In the genomic region with DNA sequence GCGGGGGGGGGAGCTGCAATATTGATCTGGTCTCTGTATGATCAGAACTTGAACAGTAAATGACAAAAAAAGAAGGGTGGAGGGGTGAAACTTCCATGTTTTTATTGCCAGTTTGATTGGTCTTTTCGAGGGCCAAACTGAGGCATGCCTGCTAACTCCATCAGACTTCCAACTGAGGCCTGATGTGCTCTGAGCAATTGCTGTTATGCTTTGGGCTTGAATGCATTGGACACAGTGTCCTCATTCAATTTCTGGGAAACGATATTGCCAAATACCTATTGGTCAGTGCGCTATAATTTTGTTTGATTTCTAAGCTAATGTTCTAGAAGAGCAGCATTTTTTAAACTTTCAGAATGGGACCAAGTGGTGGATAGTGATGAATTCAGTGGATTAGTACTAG, we compare ENCODE assay signal across 1 cellular context.
TF ChIP-seq lines count a peak whose summit lies in the region.

No MANE protein-coding gene starts in this region.

TF ChIP-seq in IMR-90, 13 proteins besides CTCF, POLR2A, EP300 and RAD21 (continued from another document):
- TF ChIP-seq USF2 (IDR thresholded peaks at IDR 0.05; ENCODE audit: low read depth, low read length): no peak
- no peak for TF ChIP-seq MAZ (IDR thresholded peaks at IDR 0.05; ENCODE audit: borderline replicate concordance, low read depth, low read length)
- TF ChIP-seq FOS (IDR thresholded peaks at IDR 0.05; ENCODE audit: low read depth, low read length): no peak
- no peak for TF ChIP-seq SMC3 (IDR thresholded peaks at IDR 0.05; ENCODE audit: low read depth, low read length)
- TF ChIP-seq RFX5 (IDR thresholded peaks at IDR 0.05; ENCODE audit: low read depth, low read length): no peak
- no peak for TF ChIP-seq CHD1 (IDR thresholded peaks at IDR 0.05; ENCODE audit: low read depth, low read length)
- no peak for TF ChIP-seq CEBPB (IDR thresholded peaks at IDR 0.05; ENCODE audit: low read depth, low read length)
- TF ChIP-seq BHLHE40 (IDR thresholded peaks at IDR 0.05; ENCODE audit: low read depth, low read length): no peak
- no peak for TF ChIP-seq MAFK (IDR thresholded peaks at IDR 0.05; ENCODE audit: low read depth, low read length)
- no peak for TF ChIP-seq MXI1 (IDR thresholded peaks at IDR 0.05; ENCODE audit: borderline replicate concordance, low read depth, low read length)
- no peak for TF ChIP-seq NFE2L2 (IDR thresholded peaks at IDR 0.05; ENCODE audit: low read depth, low read length)
- TF ChIP-seq RCOR1 (IDR thresholded peaks at IDR 0.05; ENCODE audit: insufficient replicate concordance, low read length): no peak
